9 cellular contexts compared by ENCODE assay signal in the genomic region with DNA sequence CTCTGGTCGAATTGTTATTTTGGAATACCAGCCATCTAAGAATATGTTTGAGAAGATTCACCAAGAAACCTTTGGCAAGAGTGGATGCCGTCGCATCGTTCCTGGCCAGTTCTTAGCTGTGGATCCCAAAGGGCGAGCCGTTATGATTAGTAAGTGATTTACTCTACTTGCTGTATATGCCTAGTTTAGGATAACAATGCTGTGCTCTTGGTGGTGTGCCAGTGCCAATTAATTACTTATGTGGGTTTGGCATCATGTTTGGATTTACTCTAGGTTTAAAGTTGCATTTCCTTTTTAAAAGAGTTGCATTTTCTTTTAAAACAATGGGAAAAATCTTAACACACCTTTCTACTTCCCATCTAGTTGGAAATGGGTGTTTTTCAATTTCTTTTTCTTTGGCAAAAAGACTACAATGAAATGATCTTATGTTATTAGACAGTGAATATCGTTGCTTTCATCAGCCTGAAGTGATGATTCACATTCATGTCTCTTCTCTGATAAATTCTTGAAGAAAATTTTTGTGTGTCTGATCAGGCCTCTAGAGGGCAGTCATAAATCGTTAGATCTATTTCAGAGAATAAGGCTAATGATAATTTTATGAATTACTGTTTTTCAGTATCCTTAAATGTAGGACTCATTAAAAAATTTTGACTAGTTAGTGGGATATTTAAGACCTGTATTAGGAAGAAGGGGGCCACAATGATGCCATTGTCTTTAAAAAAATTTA. TPM values are rescaled to one million over a fixed set of nuclear protein-coding genes. Genes with fewer than 3 reads are reported as not detected.
DNase-seq lines count a peak whose midpoint lies in the region; ATAC-seq, FAIRE-seq and TF ChIP-seq lines count a peak whose summit lies in the region.
"Had no signal": no experiment of that assay in that cellular context is flagged by ENCODE, and none has a peak within 500 bp of the region (broad histone marks: within the 10 kb centered on the region; RNA-seq: fewer than 3 reads in every experiment).

No MANE protein-coding gene starts in this region.

- no peak overlapping the region for H3K14ac ChIP-seq in H9 (ENCODE audit: insufficient read depth, low read length)

- H2BK5ac ChIP-seq in H9 (ENCODE audit: insufficient read length, low read length), result no peak overlapping the region

- peak; percentile 76 for TF ChIP-seq CTCF in C4-2B (conservative IDR thresholded peaks at IDR 0.05)
- peak; percentile 62 for TF ChIP-seq CTCF in H9 (conservative IDR thresholded peaks at IDR 0.05)
- peak; percentile 55 for TF ChIP-seq CTCF in fibroblast of mammary gland (conservative IDR thresholded peaks at IDR 0.05; ENCODE audit: control insufficient read depth, insufficient read depth, low read depth, low read length)
- TF ChIP-seq CTCF in gastrocnemius medialis (IDR thresholded peaks at IDR 0.05 in 4 of 5, conservative IDR thresholded peaks at IDR 0.05 in 1 of 5), result peak; percentile 37 to 61 (median 54)

- no CpG with 5 or more reads among the region's 8 CpGs for WGBS in H9 (ENCODE audit: extremely low coverage, insufficient read length, low lambda C conversion rate)

- TF ChIP-seq POLR2A in gastrocnemius medialis (IDR thresholded peaks at IDR 0.05), result no peak
- TF ChIP-seq POLR2A in GM12891 (IDR thresholded peaks at IDR 0.05; ENCODE audit: low read depth, low read length), result no peak

- peaks cover 4 to 69% of the 10 kb centered on the region in 2 donors for H3K36me3 ChIP-seq in gastrocnemius medialis

- H3K23me2 ChIP-seq in H9 (ENCODE audit: insufficient read length, low read depth, low read length, poor library complexity, severe bottlenecking), result peaks cover 7% of the 10 kb centered on the region

- no peaks in the 10 kb centered on the region for H4K20me1 ChIP-seq in H9 (ENCODE audit: control insufficient read depth, insufficient read depth, insufficient read length)

- H2BK15ac ChIP-seq in H9 (ENCODE audit: low read depth, low read length), result no peak overlapping the region

- no peak overlapping the region for H3K56ac ChIP-seq in H9 (ENCODE audit: insufficient read length, low read depth, low read length)

- no peak overlapping the region for H3K4me2 ChIP-seq in H9 (ENCODE audit: insufficient read depth, insufficient read length, low read length)

- H3K4me3 ChIP-seq in fibroblast of mammary gland (ENCODE audit: control insufficient read depth, low read depth, low read length), result no peak overlapping the region
- no peak overlapping the region for H3K4me3 ChIP-seq in gastrocnemius medialis
- H3K4me3 ChIP-seq: SJCRH30 had no signal

- POLR2A ChIA-PET in T-cell (lab: Charles Lee), result interaction anchor here in 1 of 2 donors (0.7 kb wide), 1 partner anchor 32 kb away, joined by 9 read pairs; no protein-coding TSS in a partner anchor

- CTCF ChIA-PET in T-cell (lab: Charles Lee), result no interaction called here

- H3K36me3 Mint-ChIP-seq in H9 (ENCODE audit: insufficient read depth in 1 of 3, low read depth in 3 of 3), result peaks cover 66 to 95% (median 85%) of the 10 kb centered on the region in 3 experiments
- H3K36me3 Mint-ChIP-seq in T-cell, result peaks cover 52% of the 10 kb centered on the region

- H2AFZ ChIP-seq in H9 (ENCODE audit: low read length), result no peak overlapping the region

- no peak overlapping the region for H2BK20ac ChIP-seq in H9 (ENCODE audit: low read depth, low read length, poor library complexity, severe bottlenecking)

- no peak overlapping the region for H4K8ac ChIP-seq in H9 (replicated peaks; ENCODE audit: insufficient read length, low read depth, low read length)

- no peak overlapping the region for H3K4ac ChIP-seq in H9 (ENCODE audit: low read depth, low read length)

- in situ Hi-C loops in gastrocnemius medialis (cut with MboI; ENCODE audit: low sequenced_read_pairs in 4 of 4), result loop anchor here (5.0 to 25.0 kb wide), 2 partner anchors 123 to 233 kb away; no protein-coding TSS in a partner anchor

- H4K5ac ChIP-seq in H9 (ENCODE audit: insufficient read length, low read depth, low read length), result no peak overlapping the region

- ATAC-seq in T-cell (replicated peaks in 1 of 4) (no peak), gastrocnemius medialis (peak in 1 of 2 donors; percentile 17)

- peaks cover 14% of the 10 kb centered on the region for H3K79me1 ChIP-seq in H9 (ENCODE audit: insufficient read depth, low read depth, low read length, poor library complexity, severe bottlenecking)

- H3K27me3 ChIP-seq in H9 (ENCODE audit: insufficient read depth, low read length) (no peaks in the 10 kb centered on the region), gastrocnemius medialis (no peaks in the 10 kb centered on the region)
- H3K27me3 ChIP-seq: SJCRH30 had no signal

- peaks cover 26 to 28% of the 10 kb centered on the region in 2 experiments for H3K4me1 Mint-ChIP-seq in H9
- H3K4me1 Mint-ChIP-seq in T-cell, result peaks cover 60 to 64% (median 63%) of the 10 kb centered on the region in 3 donors

- peaks cover 35% of the 10 kb centered on the region; the same call in 1 of the 2 replicates for H3K79me2 ChIP-seq in H9 (ENCODE audit: insufficient read depth, low read length)

- intact Hi-C loops in gastrocnemius medialis (cut with DNase I; ENCODE audit: low total_unique reads), result loop anchor here (1.0 to 2.0 kb wide), 2 partner anchors 124 to 242 kb away; no protein-coding TSS in a partner anchor

- H3K27ac ChIP-seq in C4-2B (no peak overlapping the region), H9 (ENCODE audit: insufficient read length, low read depth, low read length) (no peak overlapping the region), gastrocnemius medialis (peak overlapping the region; percentile 19 to 70 (median 48))
- H3K27ac ChIP-seq: SJCRH30 had no signal

- H3K23ac ChIP-seq in H9 (ENCODE audit: insufficient read length, low read depth, low read length), result no peak overlapping the region

- H3K9me3 ChIP-seq in H9 (ENCODE audit: control insufficient read depth, low read depth, low read length) (no peaks in the 10 kb centered on the region), gastrocnemius medialis (no peaks in the 10 kb centered on the region)
- H3K9me3 ChIP-seq: SJCRH30 had no signal

- H3K9ac ChIP-seq in H9 (ENCODE audit: extremely low read depth, insufficient read length, low read length), result no peak overlapping the region

- DNase-seq in H9 (no peak), T-cell (peak in 1 of 34 experiments; percentile 11), fibroblast of mammary gland (ENCODE audit: low read depth) (peak; percentile 79), gastrocnemius medialis (no peak), D341Med (ENCODE audit: low spot score) (no peak), GM12891 (ENCODE audit: insufficient read length, low spot score) (no peak), NCI-H345 treated with DMSO at 0.1 percent for 48 hours (lab: John Stamatoyannopoulos, UW; ENCODE audit: unreplicated experiment) (no peak)

- H3K4me3 Mint-ChIP-seq in H9 (peak overlapping the region in 1 of 2 experiments; percentile 44; a peak in 1 of 5 replicates), T-cell (peak overlapping the region in 2 of 3 donors; percentile 4 to 41)

- H3K9me3 Mint-ChIP-seq in H9, result no peaks in the 10 kb centered on the region
- no peaks in the 10 kb centered on the region for H3K9me3 Mint-ChIP-seq in T-cell

- no peak overlapping the region for H4K91ac ChIP-seq in H9 (ENCODE audit: insufficient read length, low read depth, low read length)

- no peak overlapping the region for H3K18ac ChIP-seq in H9 (ENCODE audit: insufficient read length, low read depth, low read length)

- no peak overlapping the region for H2BK120ac ChIP-seq in H9 (ENCODE audit: low read depth, low read length, poor library complexity, severe bottlenecking)

- FAIRE-seq in GM12891 (lab: Jason Lieb, UNC), result no peak

- H3K27me3 Mint-ChIP-seq in H9 (ENCODE audit: low read depth) (no peaks in the 10 kb centered on the region), T-cell (no peaks in the 10 kb centered on the region)

- no peak overlapping the region for H2BK12ac ChIP-seq in H9 (ENCODE audit: insufficient read length, low read depth, low read length)

- H2AK5ac ChIP-seq in H9 (ENCODE audit: insufficient read length, low read length), result no peak overlapping the region

- no peak overlapping the region for H3T11ph ChIP-seq in H9 (ENCODE audit: low read length)

- H3K4me1 ChIP-seq in H9 (ENCODE audit: insufficient read depth, low read length) (peaks cover 3% of the 10 kb centered on the region; the same call in 1 of the 2 replicates), gastrocnemius medialis (peaks cover 36 to 41% of the 10 kb centered on the region in 2 donors)

- H3K27ac Mint-ChIP-seq in H9, result peak overlapping the region in 1 of 3 experiments; percentile 77; a peak in 2 of 7 replicates
- peak overlapping the region; percentile 34 to 36 for H3K27ac Mint-ChIP-seq in T-cell

TF ChIP-seq in GM12891, 5 proteins besides CTCF, POLR2A, EP300 and RAD21:
- no peak for TF ChIP-seq PAX5 (IDR thresholded peaks at IDR 0.05; ENCODE audit: insufficient read depth, low read length, severe bottlenecking)
- no peak for TF ChIP-seq POU2F2 (IDR thresholded peaks at IDR 0.05; ENCODE audit: low read depth, low read length)
- TF ChIP-seq TAF1 (IDR thresholded peaks at IDR 0.05; ENCODE audit: low read depth, low read length), result no peak
- no peak for TF ChIP-seq POLR2AphosphoS5 (IDR thresholded peaks at IDR 0.05; ENCODE audit: low read depth, low read length)
- no peak for TF ChIP-seq SPI1 (IDR thresholded peaks at IDR 0.05; ENCODE audit: low read depth, low read length)

RNA-seq across cellular contexts. Expression of gene SF3B3, which starts 5.6 kb away (rescaled TPM):
- total RNA-seq in H9 (2021) (493 and 511 TPM in 2 replicates), T-cell (100 to 1,000 TPM; 202 to 291 (median 264) TPM), gastrocnemius medialis (100 to 1,000 TPM in 2 of 4 donors, 10 to 100 TPM in 2; 71.0 to 110 (median 97.2) TPM)
- polyA plus RNA-seq in GM12891 (2012; ENCODE audit: low read depth, missing spikeins), result 128 TPM

RNA-seq across cellular contexts. Expression of gene COG4, which starts 5.9 kb away (rescaled TPM):
- 51.9 and 54.1 TPM in 2 replicates for total RNA-seq in H9 (2021)
- 10 to 100 TPM; 49.5 to 70.6 (median 60.6) TPM for total RNA-seq in T-cell
- 100 to 1,000 TPM in 1 of 4 donors, 10 to 100 TPM in 3; 71.8 to 113 (median 82.0) TPM for total RNA-seq in gastrocnemius medialis
- 29.7 TPM for polyA plus RNA-seq in GM12891 (2012; ENCODE audit: low read depth, missing spikeins)

Comparison
In these comparisons a context has a peak if more than half of its experiments do, and no peak if none do; other contexts are left out.
1. H3K27ac ChIP-seq: peak in gastrocnemius medialis (4 of 4); none in C4-2B (single experiment) and H9 (single experiment).
2. Peak in every context shown above with its lines, with median percentiles within 50 percentile points of each other: CTCF ChIP-seq.